In genomic region chr10:11180228-11180627, GRCh38 we compare ENCODE assay signal across 9 cellular contexts.
DNase-seq lines count a peak whose midpoint lies in the region; ATAC-seq and TF ChIP-seq lines count a peak whose summit lies in the region.
"Had no signal": no experiment of that assay in that cellular context is flagged by ENCODE, and none has a peak within 500 bp of the region (broad histone marks: within the 10 kb centered on the region; RNA-seq: fewer than 3 reads in every experiment).

No MANE protein-coding gene starts in this region.

- H3K27me3 Mint-ChIP-seq in activated CD4-positive, alpha-beta T cell treated with anti-CD3 and anti-CD28 coated beads, Interleukin-2, amount 10 ng/mL, durations not matched to agents 24 days and 14 days, result no peaks in the 10 kb centered on the region

- peaks cover 81 to 96% (median 83%) of the 10 kb centered on the region in 10 experiments for H3K4me1 ChIP-seq in BLaER1 treated with 17β-estradiol and CSF1 and Interleukin-3, amounts not matched to agents 10 nM and 100 nM
- peaks cover 88% of the 10 kb centered on the region for H3K4me1 ChIP-seq in left ventricle myocardium inferior
- peaks cover 59% of the 10 kb centered on the region for H3K4me1 ChIP-seq in thymus (ENCODE audit: control insufficient read depth, insufficient read depth, low read length)
- H3K4me1 ChIP-seq: SJSA1 had no signal

- peaks cover 85% of the 10 kb centered on the region for H3K4me1 Mint-ChIP-seq in activated CD4-positive, alpha-beta T cell treated with anti-CD3 and anti-CD28 coated beads, Interleukin-2, amount 10 ng/mL, durations not matched to agents 24 days and 14 days

- TF ChIP-seq CTCF in left ventricle myocardium inferior (IDR thresholded peaks at IDR 0.05; ENCODE audit: borderline replicate concordance), result no peak
- TF ChIP-seq CTCF in omental fat pad (IDR thresholded peaks at IDR 0.05), result no peak

- peaks cover 35 to 98% (median 84%) of the 10 kb centered on the region in 11 experiments for H3K36me3 ChIP-seq in BLaER1 treated with 17β-estradiol and CSF1 and Interleukin-3, amounts not matched to agents 10 nM and 100 nM
- H3K36me3 ChIP-seq in left ventricle myocardium inferior (peaks cover 3% of the 10 kb centered on the region), thymus (ENCODE audit: control insufficient read depth, insufficient read depth) (peaks cover 32% of the 10 kb centered on the region)
- H3K36me3 ChIP-seq: SJSA1 had no signal

- peaks cover 28 to 88% (median 70%) of the 10 kb centered on the region in 11 experiments; a peak in 21 of 22 replicates for H4K20me1 ChIP-seq in BLaER1 treated with 17β-estradiol and CSF1 and Interleukin-3, amounts not matched to agents 10 nM and 100 nM

- no peak overlapping the region for H3K4me3 Mint-ChIP-seq in activated CD4-positive, alpha-beta T cell treated with anti-CD3 and anti-CD28 coated beads, Interleukin-2, amount 10 ng/mL, durations not matched to agents 24 days and 14 days

- DNase-seq in activated CD4-positive, alpha-beta T cell treated with anti-CD3 and anti-CD28 coated beads, Interleukin-2, amount 10 ng/mL, durations not matched to agents 24 days and 14 days, result peak; percentile 91
- DNase-seq in left ventricle myocardium inferior (no peak), islet precursor cell (no peak), omental fat pad (ENCODE audit: low spot score) (no peak)

- peaks cover 6 to 43% (median 38%) of the 10 kb centered on the region in 11 experiments for H3K9me3 ChIP-seq in BLaER1 treated with 17β-estradiol and CSF1 and Interleukin-3, amounts not matched to agents 10 nM and 100 nM (replicated peaks in 1 of 11)
- H3K9me3 ChIP-seq in left ventricle myocardium inferior (replicated peaks) (peaks cover 8% of the 10 kb centered on the region), thymus (ENCODE audit: control insufficient read depth) (peaks cover 2% of the 10 kb centered on the region)
- H3K9me3 ChIP-seq: SJSA1 had no signal

- H3K27ac Mint-ChIP-seq in activated CD4-positive, alpha-beta T cell treated with anti-CD3 and anti-CD28 coated beads, Interleukin-2, amount 10 ng/mL, durations not matched to agents 24 days and 14 days, result peak overlapping the region; percentile 94

- H3K27me3 ChIP-seq in BLaER1 treated with 17β-estradiol and CSF1 and Interleukin-3, amounts not matched to agents 10 nM and 100 nM, result no peaks in the 10 kb centered on the region
- H3K27me3 ChIP-seq in left ventricle myocardium inferior (ENCODE audit: low read depth) (no peaks in the 10 kb centered on the region), thymus (ENCODE audit: control insufficient read depth, insufficient read depth) (no peaks in the 10 kb centered on the region)
- H3K27me3 ChIP-seq: SJSA1 had no signal

- peak overlapping the region; percentile 24 to 65 (median 54); a peak in 19 of 20 replicates for H3K4me3 ChIP-seq in BLaER1 treated with 17β-estradiol and CSF1 and Interleukin-3, amounts not matched to agents 10 nM and 100 nM
- H3K4me3 ChIP-seq in left ventricle myocardium inferior (no peak overlapping the region), thymus (ENCODE audit: low read length) (peak overlapping the region; percentile 41)
- H3K4me3 ChIP-seq: SJSA1 had no signal

- intact Hi-C loops in activated CD4-positive, alpha-beta T cell treated with anti-CD3 and anti-CD28 coated beads, Interleukin-2, amount 10 ng/mL, durations not matched to agents 24 days and 14 days (cut with micrococcal nuclease), result no loop called here
- intact Hi-C loops in left ventricle myocardium inferior (cut with micrococcal nuclease), result no loop called here

- H3K36me3 Mint-ChIP-seq in activated CD4-positive, alpha-beta T cell treated with anti-CD3 and anti-CD28 coated beads, Interleukin-2, amount 10 ng/mL, durations not matched to agents 24 days and 14 days (ENCODE audit: low read depth), result peaks cover 77% of the 10 kb centered on the region

- peak; percentile 14 for ATAC-seq in HG03095 (IDR thresholded peaks at IDR 0.05; ENCODE audit: unreplicated experiment)
- no peak for ATAC-seq in omental fat pad (ENCODE audit: low FRiP score)
- ATAC-seq in GM18861 (IDR thresholded peaks at IDR 0.05; ENCODE audit: unreplicated experiment), result no peak

- H3K9me3 Mint-ChIP-seq in activated CD4-positive, alpha-beta T cell treated with anti-CD3 and anti-CD28 coated beads, Interleukin-2, amount 10 ng/mL, durations not matched to agents 24 days and 14 days, result peaks cover 5% of the 10 kb centered on the region

- peak overlapping the region; percentile 81 to 100 (median 98) for H3K27ac ChIP-seq in BLaER1 treated with 17β-estradiol and CSF1 and Interleukin-3, amounts not matched to agents 10 nM and 100 nM
- H3K27ac ChIP-seq in left ventricle myocardium inferior (replicated peaks) (peak overlapping the region; percentile 78), thymus (ENCODE audit: low read depth) (peak overlapping the region; percentile 81)
- H3K27ac ChIP-seq: SJSA1 had no signal

- H3K9ac ChIP-seq in BLaER1 treated with 17β-estradiol and CSF1 and Interleukin-3, amounts not matched to agents 10 nM and 100 nM, result peak overlapping the region; percentile 71 to 99 (median 82)

- H3K4me2 ChIP-seq in BLaER1 treated with 17β-estradiol and CSF1 and Interleukin-3, amounts not matched to agents 10 nM and 100 nM, result peak overlapping the region; percentile 92 to 98 (median 95)

- 16% methylated on average over 14 of the region's 14 CpGs for WGBS in thymus
